In genomic region chr6:5006182-5006581, GRCh38 we compare ENCODE assay signal across 22 cellular contexts. TPM values are rescaled to one million over a fixed set of nuclear protein-coding genes. Genes with fewer than 3 reads are reported as not detected.
DNase-seq lines count a peak whose midpoint lies in the region; ATAC-seq and TF ChIP-seq lines count a peak whose summit lies in the region.
"Had no signal": no experiment of that assay in that cellular context is flagged by ENCODE, and none has a peak within 500 bp of the region (broad histone marks: within the 10 kb centered on the region; RNA-seq: fewer than 3 reads in every experiment).

No MANE protein-coding gene starts in this region.

- ATAC-seq in natural killer cell: no peak
- no peak for ATAC-seq in natural killer cell treated with Interleukin-12 subunit alpha and Interleukin-12 subunit beta and Interleukin-15 and Interleukin-18, amount 100 ng/mL, for 72 hours
- no peak for ATAC-seq in naive thymus-derived CD8-positive, alpha-beta T cell
- ATAC-seq: A549, Panc1 had no signal

- no peaks in the 10 kb centered on the region for H3K9me3 Mint-ChIP-seq in natural killer cell
- no peaks in the 10 kb centered on the region for H3K9me3 Mint-ChIP-seq in natural killer cell treated with Interleukin-12 subunit alpha and Interleukin-12 subunit beta and Interleukin-15 and Interleukin-18, amount 100 ng/mL, for 72 hours
- peaks cover 0 to 3% (median 2%) of the 10 kb centered on the region in 5 experiments for H3K9me3 Mint-ChIP-seq in brain
- H3K9me3 Mint-ChIP-seq in naive thymus-derived CD8-positive, alpha-beta T cell: no peaks in the 10 kb centered on the region
- H3K9me3 Mint-ChIP-seq: H9 had no signal

- TF ChIP-seq CTCF in natural killer cell (IDR thresholded peaks at IDR 0.05) (no peak), brain (conservative IDR thresholded peaks at IDR 0.05) (no peak)

- H3K27me3 Mint-ChIP-seq in natural killer cell (ENCODE audit: low read depth in 2 of 2) (peaks cover 0 to 2% of the 10 kb centered on the region in 2 donors), brain (peaks cover 6% of the 10 kb centered on the region)
- H3K27me3 Mint-ChIP-seq in natural killer cell treated with Interleukin-12 subunit alpha and Interleukin-12 subunit beta and Interleukin-15 and Interleukin-18, amount 100 ng/mL, for 72 hours: no peaks in the 10 kb centered on the region
- H3K27me3 Mint-ChIP-seq in naive thymus-derived CD8-positive, alpha-beta T cell: peaks cover 0 to 1% (median 0%) of the 10 kb centered on the region in 5 donors
- H3K27me3 Mint-ChIP-seq: B cell had no signal

- DNase-seq in natural killer cell: no peak
- DNase-seq in natural killer cell treated with Interleukin-12 subunit alpha and Interleukin-12 subunit beta and Interleukin-15 and Interleukin-18, amount 100 ng/mL, for 72 hours (ENCODE audit: low spot score): no peak
- DNase-seq in naive thymus-derived CD8-positive, alpha-beta T cell: no peak
- no peak for DNase-seq in pons (ENCODE audit: low spot score)
- DNase-seq in stimulated activated CD4-positive, alpha-beta T cell treated with anti-CD3 and anti-CD28 coated beads, Interleukin-15, amount 100 ng/mL, for 24 hours: no peak
- DNase-seq in NCI-H446 treated with DMSO at 0.1 percent for 48 hours (lab: John Stamatoyannopoulos, UW): no peak
- DNase-seq: COR-L47; DMS79; GM23248; H9; NCI-H1092 treated with DMSO at 0.1 percent for 48 hours; NCI-H1436 treated with DMSO at 0.1 percent for 48 hours; NCI-H2029; NCI-H226; NCI-H524; NCI-H774; NK-92 treated with Interleukin-12 subunit alpha and Interleukin-12 subunit beta, amount 100 ng/mL, for 24 hours; SIG-M5 had no signal

- H3K36me3 Mint-ChIP-seq in natural killer cell: no peaks in the 10 kb centered on the region
- H3K36me3 Mint-ChIP-seq in natural killer cell treated with Interleukin-12 subunit alpha and Interleukin-12 subunit beta and Interleukin-15 and Interleukin-18, amount 100 ng/mL, for 72 hours: no peaks in the 10 kb centered on the region
- peaks cover 6% of the 10 kb centered on the region for H3K36me3 Mint-ChIP-seq in brain
- H3K36me3 Mint-ChIP-seq in naive thymus-derived CD8-positive, alpha-beta T cell: peaks cover 0 to 4% (median 4%) of the 10 kb centered on the region in 3 donors

- H3K4me3 Mint-ChIP-seq in natural killer cell (peak overlapping the region; percentile 36), brain (peak overlapping the region in 4 of 5 experiments; percentile 2 to 74 (median 16))
- H3K4me3 Mint-ChIP-seq in natural killer cell treated with Interleukin-12 subunit alpha and Interleukin-12 subunit beta and Interleukin-15 and Interleukin-18, amount 100 ng/mL, for 72 hours: no peak overlapping the region
- peak overlapping the region in 2 of 10 donors; percentile 8 to 48 for H3K4me3 Mint-ChIP-seq in naive thymus-derived CD8-positive, alpha-beta T cell
- H3K4me3 Mint-ChIP-seq: B cell, H9 had no signal

- H3K27ac Mint-ChIP-seq in natural killer cell (no peak overlapping the region), brain (peak overlapping the region in 3 of 5 experiments; percentile 10 to 52 (median 28))
- H3K27ac Mint-ChIP-seq in natural killer cell treated with Interleukin-12 subunit alpha and Interleukin-12 subunit beta and Interleukin-15 and Interleukin-18, amount 100 ng/mL, for 72 hours: no peak overlapping the region
- peak overlapping the region in 6 of 10 donors; percentile 2 to 40 (median 14) for H3K27ac Mint-ChIP-seq in naive thymus-derived CD8-positive, alpha-beta T cell
- H3K27ac Mint-ChIP-seq: B cell, H9 had no signal

- intact Hi-C loops in natural killer cell (cut with micrococcal nuclease): no loop called here

- H3K4me1 Mint-ChIP-seq in natural killer cell: peaks cover 14 to 16% of the 10 kb centered on the region in 2 donors
- no peaks in the 10 kb centered on the region for H3K4me1 Mint-ChIP-seq in natural killer cell treated with Interleukin-12 subunit alpha and Interleukin-12 subunit beta and Interleukin-15 and Interleukin-18, amount 100 ng/mL, for 72 hours (ENCODE audit: low read depth in 2 of 2)
- peaks cover 15% of the 10 kb centered on the region for H3K4me1 Mint-ChIP-seq in brain
- H3K4me1 Mint-ChIP-seq in naive thymus-derived CD8-positive, alpha-beta T cell: peaks cover 9 to 20% (median 10%) of the 10 kb centered on the region in 4 donors

- POLR2A ChIA-PET in naive thymus-derived CD8-positive, alpha-beta T cell (lab: Charles Lee): interaction anchor here (0.6 kb wide), 1 partner anchor 209 kb away, joined by 3 read pairs; no protein-coding TSS in a partner anchor

RNA-seq across cellular contexts. Expression of gene RPP40, which starts 2.3 kb away (rescaled TPM):
- 1 to 10 TPM; 1.3 to 1.7 (median 1.3) TPM for total RNA-seq in natural killer cell
- 1 to 10 TPM; 7.3 to 9.1 TPM for total RNA-seq in natural killer cell treated with Interleukin-12 subunit alpha and Interleukin-12 subunit beta and Interleukin-15 and Interleukin-18, amount 100 ng/mL, for 72 hours
- 9.0 TPM for polyA plus RNA-seq in brain (ENCODE audit: insufficient read depth, low read depth, low replicate concordance)
- 1 to 10 TPM; 7.9 to 8.3 TPM for total RNA-seq in naive thymus-derived CD8-positive, alpha-beta T cell
- polyA plus RNA-seq in naive thymus-derived CD8-positive, alpha-beta T cell: 10 to 100 TPM in 2 of 3 donors, 1 to 10 TPM in 1; 9.5 to 22.5 (median 22.3) TPM

Comparison
In these comparisons a context has a peak if more than half of its experiments do, and no peak if none do; other contexts are left out.
1. H3K27ac Mint-ChIP-seq: peak in brain (3 of 5) and naive thymus-derived CD8-positive, alpha-beta T cell (6 of 10); none in natural killer cell (0 of 2) and natural killer cell treated with Interleukin-12 subunit alpha and Interleukin-12 subunit beta and Interleukin-15 and Interleukin-18, amount 100 ng/mL, for 72 hours (0 of 2).